Comparison of ENCODE assay signal across 8 cellular contexts in the genomic region with DNA sequence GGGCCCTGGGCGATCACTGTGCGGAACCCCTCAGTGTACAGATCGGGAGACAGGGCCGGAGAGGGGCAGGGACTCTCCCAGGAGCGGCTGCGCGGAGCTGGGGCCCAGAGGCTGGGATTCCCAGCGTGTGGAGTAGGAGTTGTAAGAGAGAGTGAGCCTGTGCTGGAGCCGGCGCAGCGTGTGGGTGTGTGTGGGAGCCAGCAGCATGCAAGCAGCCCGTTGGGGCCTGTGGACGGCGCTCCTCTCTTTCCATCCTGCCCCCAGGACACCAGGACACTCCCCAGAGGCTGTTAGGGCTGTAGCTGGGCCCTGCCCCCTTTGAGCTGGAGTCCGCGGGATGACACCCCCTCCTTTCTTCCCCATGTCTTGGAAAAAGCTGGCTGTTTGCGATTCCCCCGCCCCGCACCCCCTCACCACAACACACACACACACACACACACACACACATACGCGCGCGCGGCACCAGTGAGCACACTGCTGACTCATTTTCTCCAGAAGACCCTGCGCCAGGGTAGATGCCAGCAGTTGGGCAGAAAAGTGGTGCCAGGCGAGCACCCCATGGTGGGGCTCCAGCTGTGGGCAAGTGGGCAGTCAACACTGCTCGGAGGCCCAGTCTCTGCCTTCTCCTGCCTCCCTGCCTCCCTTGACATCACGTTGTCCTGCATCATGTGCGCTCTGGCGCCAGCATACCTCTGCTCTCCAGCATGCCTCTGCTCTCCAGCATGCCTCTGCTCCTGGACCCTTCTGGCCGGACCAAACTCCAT. TPM values are rescaled to one million over a fixed set of nuclear protein-coding genes. Genes with fewer than 3 reads are reported as not detected.
DNase-seq lines count a peak whose midpoint lies in the region; ATAC-seq and TF ChIP-seq lines count a peak whose summit lies in the region.

No MANE protein-coding gene starts in this region.

- H3K36me3 ChIP-seq in HUES6 (ENCODE audit: control insufficient read depth, insufficient read depth, low read length), result no peaks in the 10 kb centered on the region
- H3K36me3 ChIP-seq in neural progenitor cell, result no peaks in the 10 kb centered on the region

- peak; percentile 69 for ATAC-seq in foreskin keratinocyte

- H3K27me3 Mint-ChIP-seq in neural progenitor cell (ENCODE audit: insufficient read depth, low read depth), result peaks cover 27% of the 10 kb centered on the region

- H3K9ac ChIP-seq in HUES6 (ENCODE audit: low read length) (peak overlapping the region; percentile 62), neural progenitor cell (no peak overlapping the region)

- H3K4me3 Mint-ChIP-seq in neural progenitor cell, result peak overlapping the region; percentile 98

- peaks cover 41% of the 10 kb centered on the region for H3K27me3 ChIP-seq in HUES6 (ENCODE audit: control insufficient read depth, insufficient read depth, low read length)
- peaks cover 30% of the 10 kb centered on the region for H3K27me3 ChIP-seq in foreskin keratinocyte
- H3K27me3 ChIP-seq in neural progenitor cell, result peaks cover 37% of the 10 kb centered on the region

- H3K4me2 ChIP-seq in neural progenitor cell, result peak overlapping the region; percentile 91

- in situ Hi-C loops in ACHN (cut with HindIII; ENCODE audit: low pct_ligation_motif_present, low pct_unique_long_range_greater_than_20kb, low sequenced_read_pairs), result no loop called here

- no peaks in the 10 kb centered on the region for H3K9me3 ChIP-seq in HUES6 (ENCODE audit: control insufficient read depth, insufficient read depth, low read depth, low read length)
- no peaks in the 10 kb centered on the region for H3K9me3 ChIP-seq in neural progenitor cell (ENCODE audit: low read depth)

- H4K20me1 ChIP-seq in neural progenitor cell (ENCODE audit: low read depth), result peaks cover 30% of the 10 kb centered on the region

- H3K4me3 ChIP-seq in HUES6 (ENCODE audit: low read depth, low read length) (peak overlapping the region; percentile 65), neural progenitor cell (peak overlapping the region; percentile 78)

- no peaks in the 10 kb centered on the region for H3K9me3 Mint-ChIP-seq in neural progenitor cell

- peaks cover 30% of the 10 kb centered on the region for H3F3A ChIP-seq in neural progenitor cell (ENCODE audit: low read depth)

- peaks cover 24% of the 10 kb centered on the region for H3K4me1 ChIP-seq in HUES6 (ENCODE audit: control insufficient read depth, insufficient read depth, low read length)
- H3K4me1 ChIP-seq in foreskin keratinocyte, result peaks cover 13% of the 10 kb centered on the region
- peaks cover 33% of the 10 kb centered on the region for H3K4me1 ChIP-seq in neural progenitor cell

- H3K79me2 ChIP-seq in neural progenitor cell (ENCODE audit: low read depth), result peaks cover 7% of the 10 kb centered on the region

- H3K27ac ChIP-seq in HUES6 (ENCODE audit: low read depth, low read length) (no peak overlapping the region), foreskin keratinocyte (peak overlapping the region; percentile 55), neural progenitor cell (no peak overlapping the region)

- H2AFZ ChIP-seq in neural progenitor cell (replicated peaks), result no peak overlapping the region

- DNase-seq in ACHN (peak; percentile 36), foreskin keratinocyte (peak; percentile 65 to 81), neural progenitor cell (ENCODE audit: low spot score) (peak; percentile 68), RPMI8226 (no peak), NCI-H510A treated with DMSO at 0.1 percent for 48 hours (lab: John Stamatoyannopoulos, UW) (no peak), globus pallidus (ENCODE audit: low spot score) (no peak)
- DNase-seq in activated naive CD4-positive, alpha-beta T cell treated with Interleukin-2 at 50 U/mL for 16 hours, result peak; percentile 16

- H3K27ac Mint-ChIP-seq in neural progenitor cell, result peak overlapping the region; percentile 98

- H3K4me1 Mint-ChIP-seq in neural progenitor cell, result peaks cover 54% of the 10 kb centered on the region

- H3K36me3 Mint-ChIP-seq in neural progenitor cell, result peaks cover 4% of the 10 kb centered on the region

- TF ChIP-seq CTCF in foreskin keratinocyte (conservative IDR thresholded peaks at IDR 0.05) (peak; percentile 51), neural progenitor cell (IDR thresholded peaks at IDR 0.05) (no peak)

RNA-seq across cellular contexts. Expression of a gene that starts 1.5 kb away (rescaled TPM):
- total RNA-seq in foreskin keratinocyte (13.4 and 17.7 TPM in 2 replicates), neural progenitor cell (ENCODE audit: low replicate concordance) (4.3 and 16.2 TPM in 2 replicates)
- 4.5 and 5.2 TPM in 2 replicates for polyA plus RNA-seq in foreskin keratinocyte

RNA-seq across cellular contexts. Expression of a gene that starts 57.7 kb away (rescaled TPM):
- 0.85 and 3.1 TPM in 2 replicates for total RNA-seq in foreskin keratinocyte
- 1.7 and 2.4 TPM in 2 replicates for polyA plus RNA-seq in foreskin keratinocyte
- total RNA-seq in neural progenitor cell (ENCODE audit: low replicate concordance), result 0.56 and 0.59 TPM in 2 replicates

Comparison
In these comparisons a context has a peak if more than half of its experiments do, and no peak if none do; other contexts are left out.
1. DNase-seq: peak in ACHN (single experiment), activated naive CD4-positive, alpha-beta T cell treated with Interleukin-2 at 50 U/mL for 16 hours (single experiment), foreskin keratinocyte (2 of 2) and neural progenitor cell (single experiment); none in RPMI8226 (single experiment), NCI-H510A treated with DMSO at 0.1 percent for 48 hours (single experiment) and globus pallidus (single experiment).